Comparison of ENCODE assay signal across 24 cellular contexts in genomic region chr11:129976371-129976770, GRCh38. TPM values are rescaled to one million over a fixed set of nuclear protein-coding genes. Genes with fewer than 3 reads are reported as not detected.
DNase-seq lines count a peak whose midpoint lies in the region; ATAC-seq, FAIRE-seq and TF ChIP-seq lines count a peak whose summit lies in the region.
"Had no signal": no experiment of that assay in that cellular context is flagged by ENCODE, and none has a peak within 500 bp of the region (broad histone marks: within the 10 kb centered on the region; RNA-seq: fewer than 3 reads in every experiment).

No MANE protein-coding gene starts in this region.

- H3K9me3 Mint-ChIP-seq in activated CD4-positive, alpha-beta T cell treated with anti-CD3 and anti-CD28 coated beads, Interleukin-2, amount 10 ng/mL, durations not matched to agents 24 days and 14 days: no peaks in the 10 kb centered on the region

- intact Hi-C loops in activated CD4-positive, alpha-beta T cell treated with anti-CD3 and anti-CD28 coated beads, Interleukin-2, amount 10 ng/mL, durations not matched to agents 24 days and 14 days (cut with micrococcal nuclease): no loop called here
- intact Hi-C loops in gastrocnemius medialis (cut with DNase I; ENCODE audit: low total_unique reads): no loop called here

- H3K9me2 ChIP-seq in OCI-LY1 (ENCODE audit: low read depth, low read length): no peaks in the 10 kb centered on the region

- peak; percentile 40 for FAIRE-seq in frontal cortex (lab: Jason Lieb, UNC)

- in situ Hi-C loops in gastrocnemius medialis (cut with MboI; ENCODE audit: low sequenced_read_pairs in 4 of 4): no loop called here

- no peak for ATAC-seq in gastrocnemius medialis
- ATAC-seq: PC-3 had no signal

- no peak overlapping the region for H3K4me3 Mint-ChIP-seq in activated CD4-positive, alpha-beta T cell treated with anti-CD3 and anti-CD28 coated beads, Interleukin-2, amount 10 ng/mL, durations not matched to agents 24 days and 14 days

- no peaks in the 10 kb centered on the region for H3K36me3 ChIP-seq in OCI-LY1 (ENCODE audit: insufficient read depth, low read length)
- no peaks in the 10 kb centered on the region for H3K36me3 ChIP-seq in gastrocnemius medialis

- no peak overlapping the region for H3K27ac Mint-ChIP-seq in activated CD4-positive, alpha-beta T cell treated with anti-CD3 and anti-CD28 coated beads, Interleukin-2, amount 10 ng/mL, durations not matched to agents 24 days and 14 days

- peak overlapping the region; percentile 60 for H3K27ac ChIP-seq in OCI-LY1 (ENCODE audit: low read depth, low read length, poor library complexity, severe bottlenecking)
- H3K27ac ChIP-seq in gastrocnemius medialis: no peak overlapping the region
- H3K27ac ChIP-seq: 22Rv1, GM23248, KMS-11, SK-N-MC had no signal

- H3K9me3 ChIP-seq in OCI-LY1 (ENCODE audit: low read length): no peaks in the 10 kb centered on the region
- H3K9me3 ChIP-seq in gastrocnemius medialis: no peaks in the 10 kb centered on the region

- no peaks in the 10 kb centered on the region for H3K36me3 Mint-ChIP-seq in activated CD4-positive, alpha-beta T cell treated with anti-CD3 and anti-CD28 coated beads, Interleukin-2, amount 10 ng/mL, durations not matched to agents 24 days and 14 days (ENCODE audit: low read depth)

- no peaks in the 10 kb centered on the region for H3K27me3 Mint-ChIP-seq in activated CD4-positive, alpha-beta T cell treated with anti-CD3 and anti-CD28 coated beads, Interleukin-2, amount 10 ng/mL, durations not matched to agents 24 days and 14 days

- no peak for TF ChIP-seq POLR2A in gastrocnemius medialis (IDR thresholded peaks at IDR 0.05)

- H3K4me1 Mint-ChIP-seq in activated CD4-positive, alpha-beta T cell treated with anti-CD3 and anti-CD28 coated beads, Interleukin-2, amount 10 ng/mL, durations not matched to agents 24 days and 14 days: peaks cover 2% of the 10 kb centered on the region

- no peak overlapping the region for H3K4me2 ChIP-seq in OCI-LY1 (ENCODE audit: low read length)
- H3K4me2 ChIP-seq: KMS-11 had no signal

- DNase-seq in Ammon's horn (ENCODE audit: low spot score) (peak; percentile 35), frontal cortex (ENCODE audit: low spot score in 2 of 2) (peak in 1 of 2 donors; percentile 52), putamen (ENCODE audit: low spot score) (peak; percentile 45), C1 segment of cervical spinal cord (lab: John Stamatoyannopoulos, UW) (no peak), NCI-H1930 (lab: John Stamatoyannopoulos, UW) (no peak), gastrocnemius medialis (no peak)
- no peak for DNase-seq in activated CD4-positive, alpha-beta T cell treated with anti-CD3 and anti-CD28 coated beads, Interleukin-2, amount 10 ng/mL, durations not matched to agents 24 days and 14 days
- DNase-seq: ACHN, COR-L47, DMS79 treated with DMSO at 0.1 percent for 48 hours, GM23248, HCEC 1CT, NCI-H1105, NCI-H146, NCI-H2081, NCI-H446, NCI-H526, PC-3, Right ventricle myocardium superior, SW 1271 had no signal

- H3K9ac ChIP-seq in OCI-LY1 (ENCODE audit: low read length): no peak overlapping the region
- H3K9ac ChIP-seq: GM23248, KMS-11 had no signal

- H3K4me1 ChIP-seq in OCI-LY1 (ENCODE audit: insufficient read depth, low read length, severe bottlenecking): peaks cover 61% of the 10 kb centered on the region
- H3K4me1 ChIP-seq in gastrocnemius medialis: peaks cover 0 to 3% of the 10 kb centered on the region in 2 donors

- H4K20me1 ChIP-seq in OCI-LY1 (ENCODE audit: insufficient read depth, low read length): no peaks in the 10 kb centered on the region

- TF ChIP-seq CTCF in OCI-LY1 (IDR thresholded peaks at IDR 0.05; ENCODE audit: low read length) (no peak), gastrocnemius medialis (IDR thresholded peaks at IDR 0.05 in 4 of 5, conservative IDR thresholded peaks at IDR 0.05 in 1 of 5) (no peak)

- H3F3A ChIP-seq in OCI-LY1 (ENCODE audit: insufficient read depth, low read length): peaks cover 5% of the 10 kb centered on the region; the same call in 1 of the 2 replicates

- H3K27me3 ChIP-seq in OCI-LY1 (ENCODE audit: insufficient read depth, low read length) (no peaks in the 10 kb centered on the region), gastrocnemius medialis (no peaks in the 10 kb centered on the region)

- H3K79me2 ChIP-seq in OCI-LY1 (ENCODE audit: insufficient read depth, low read length): no peaks in the 10 kb centered on the region

- H3K4me3 ChIP-seq in OCI-LY1 (ENCODE audit: low read depth, low read length, poor library complexity, severe bottlenecking): no peak overlapping the region
- H3K4me3 ChIP-seq in gastrocnemius medialis: no peak overlapping the region
- H3K4me3 ChIP-seq: GM23248, SK-N-MC had no signal

- H2AFZ ChIP-seq in OCI-LY1 (ENCODE audit: low read length): no peak overlapping the region
- H2AFZ ChIP-seq: GM23248 had no signal

RNA-seq across cellular contexts. Expression of gene PRDM10, which starts 26.3 kb away (rescaled TPM):
- total RNA-seq in frontal cortex: 11.4 TPM
- 15.9 and 16.1 TPM in 2 replicates for total RNA-seq in activated CD4-positive, alpha-beta T cell treated with anti-CD3 and anti-CD28 coated beads, Interleukin-2, amount 10 ng/mL, durations not matched to agents 24 days and 14 days
- 10 to 100 TPM in 1 of 4 donors, 1 to 10 TPM in 3; 3.3 to 10.9 (median 9.0) TPM for total RNA-seq in gastrocnemius medialis

Comparison
In these comparisons a context has a peak if more than half of its experiments do, and no peak if none do; other contexts are left out.
1. DNase-seq: peak in Ammon's horn (single experiment) and putamen (single experiment); none in activated CD4-positive, alpha-beta T cell treated with anti-CD3 and anti-CD28 coated beads, Interleukin-2, amount 10 ng/mL, durations not matched to agents 24 days and 14 days (single experiment), C1 segment of cervical spinal cord (0 of 14), NCI-H1930 (0 of 2) and gastrocnemius medialis (0 of 2).